In genomic region chr3:133380481-133381225, GRCh38 we compare ENCODE assay signal across 15 cellular contexts. TPM values are rescaled to one million over a fixed set of nuclear protein-coding genes. Genes with fewer than 3 reads are reported as not detected.
A peak's percentile ranks its signal among the peaks of the same experiment; 100 is the strongest.
DNase-seq lines count a peak whose midpoint lies in the region; ATAC-seq and TF ChIP-seq lines count a peak whose summit lies in the region.
"Had no signal": no experiment of that assay in that cellular context is flagged by ENCODE, and none has a peak within 500 bp of the region (broad histone marks: within the 10 kb centered on the region; RNA-seq: fewer than 3 reads in every experiment).

No MANE protein-coding gene starts in this region.

- H3K9me3 Mint-ChIP-seq in activated CD4-positive, alpha-beta T cell treated with anti-CD3 and anti-CD28 coated beads for 36 hours (ENCODE audit: low read depth), result no peaks in the 10 kb centered on the region
- H3K9me3 Mint-ChIP-seq: CD4-positive, alpha-beta T cell; GM23338; HFFc6 had no signal

- intact Hi-C loops in activated CD4-positive, alpha-beta T cell treated with anti-CD3 and anti-CD28 coated beads for 36 hours (cut with DNase I, micrococcal nuclease), result loop anchor here in 1 of 2 experiments (5.0 kb wide), 1 partner anchor 338 kb away; no protein-coding TSS in a partner anchor
- intact Hi-C loops in aorta (cut with DNase I), result loop anchor here (5.0 to 10.0 kb wide), 3 partner anchors 343 to 656 kb away; partner anchors contain the start of genes NPHP3 (in 1 of the 2) and TMEM108 (in 1 of the 2)

- H3K4me1 ChIP-seq in gastroesophageal sphincter, result peaks cover 0 to 9% (median 2%) of the 10 kb centered on the region in 3 donors
- H3K4me1 ChIP-seq in aorta (ENCODE audit: control insufficient read depth in 1 of 2, insufficient read depth in 2 of 2, low read length in 2 of 2), result no peaks in the 10 kb centered on the region
- H3K4me1 ChIP-seq: Caco-2 had no signal

- H3K4me3 ChIP-seq in H7 (ENCODE audit: insufficient read depth, low read depth, low read length), result no peak overlapping the region
- H3K4me3 ChIP-seq in gastroesophageal sphincter, result no peak overlapping the region
- H3K4me3 ChIP-seq in aorta (ENCODE audit: low read length in 2 of 2), result no peak overlapping the region
- H3K4me3 ChIP-seq: GM23338 had no signal

- H3K27me3 Mint-ChIP-seq in activated CD4-positive, alpha-beta T cell treated with anti-CD3 and anti-CD28 coated beads for 36 hours, result peaks cover 3% of the 10 kb centered on the region
- H3K27me3 Mint-ChIP-seq: B cell; CD4-positive, alpha-beta T cell had no signal

- no peak overlapping the region for H3K4me3 Mint-ChIP-seq in activated CD4-positive, alpha-beta T cell treated with anti-CD3 and anti-CD28 coated beads for 36 hours
- H3K4me3 Mint-ChIP-seq: B cell; CD4-positive, alpha-beta T cell; GM23338; HFFc6 had no signal

- ATAC-seq in gastroesophageal sphincter (peak; percentile 22), aorta (ENCODE audit: low FRiP score) (no peak)
- no peak for ATAC-seq in activated CD4-positive, alpha-beta T cell treated with anti-CD3 and anti-CD28 coated beads for 36 hours
- ATAC-seq: GM23338, HCT116, HepG2 had no signal

- H3K4me1 Mint-ChIP-seq in activated CD4-positive, alpha-beta T cell treated with anti-CD3 and anti-CD28 coated beads for 36 hours, result no peaks in the 10 kb centered on the region
- H3K4me1 Mint-ChIP-seq: B cell had no signal

- peak overlapping the region; percentile 56 for H3K27ac ChIP-seq in angular gyrus (ENCODE audit: low read depth, low read length)
- no peak overlapping the region for H3K27ac ChIP-seq in gastroesophageal sphincter
- peak overlapping the region; percentile 80 for H3K27ac ChIP-seq in temporal lobe (ENCODE audit: low read depth, low read length)
- no peak overlapping the region for H3K27ac ChIP-seq in aorta (ENCODE audit: low read depth in 1 of 2, low read length in 2 of 2)

- TF ChIP-seq POLR2A in gastroesophageal sphincter (IDR thresholded peaks at IDR 0.05), result no peak

- H3K27ac Mint-ChIP-seq in activated CD4-positive, alpha-beta T cell treated with anti-CD3 and anti-CD28 coated beads for 36 hours, result no peak overlapping the region
- H3K27ac Mint-ChIP-seq: B cell; CD4-positive, alpha-beta T cell; GM23338; HFFc6 had no signal

- 84 to 97% methylated on average over 5 to 8 of the region's 16 CpGs for WGBS in gastroesophageal sphincter (ENCODE audit: low coverage in 1 of 2), 2 donors
- 92 to 95% methylated on average over 16 of the region's 16 CpGs for WGBS in aorta, 2 donors

- POLR2A ChIA-PET in activated CD4-positive, alpha-beta T cell treated with anti-CD3 and anti-CD28 coated beads for 36 hours (lab: Charles Lee), result no interaction called here

- no peaks in the 10 kb centered on the region; the same call in 1 of the 2 replicates for H3K36me3 ChIP-seq in H7 (replicated peaks; ENCODE audit: control insufficient read depth, insufficient read depth, low read length)
- H3K36me3 ChIP-seq in gastroesophageal sphincter, result peaks cover 0 to 12% of the 10 kb centered on the region in 2 donors
- H3K36me3 ChIP-seq in aorta (ENCODE audit: control insufficient read depth in 1 of 2, insufficient read depth in 2 of 2, low read length in 1 of 2), result no peaks in the 10 kb centered on the region

- peak; percentile 18 for DNase-seq in H7
- DNase-seq in NAMALWA (ENCODE audit: low spot score), result no peak
- DNase-seq in activated CD4-positive, alpha-beta T cell treated with anti-CD3 and anti-CD28 coated beads for 36 hours, result no peak
- no peak for DNase-seq in aorta
- DNase-seq: Caco-2; CD4-positive, alpha-beta T cell; HFFc6 had no signal

- H3K9me3 ChIP-seq in gastroesophageal sphincter (no peaks in the 10 kb centered on the region), aorta (ENCODE audit: control insufficient read depth, low read length) (no peaks in the 10 kb centered on the region)
- H3K9me3 ChIP-seq: Caco-2 had no signal

- TF ChIP-seq EP300 in gastroesophageal sphincter (IDR thresholded peaks at IDR 0.05), result no peak

- no peaks in the 10 kb centered on the region for H3K36me3 Mint-ChIP-seq in activated CD4-positive, alpha-beta T cell treated with anti-CD3 and anti-CD28 coated beads for 36 hours (ENCODE audit: low read depth)

- no peaks in the 10 kb centered on the region for H3K27me3 ChIP-seq in H7 (ENCODE audit: control insufficient read depth, insufficient read depth, low read length)
- no peaks in the 10 kb centered on the region for H3K27me3 ChIP-seq in gastroesophageal sphincter
- H3K27me3 ChIP-seq in aorta (ENCODE audit: control insufficient read depth in 1 of 2, insufficient read depth in 2 of 2, low read length in 1 of 2), result no peaks in the 10 kb centered on the region

- no peak for TF ChIP-seq CTCF in gastroesophageal sphincter (IDR thresholded peaks at IDR 0.05)

- CTCF ChIA-PET in activated CD4-positive, alpha-beta T cell treated with anti-CD3 and anti-CD28 coated beads for 36 hours (lab: Charles Lee), result no interaction called here

RNA-seq across cellular contexts. Expression of gene BFSP2, which starts 19.2 kb away (rescaled TPM):
- not detected in 2 replicates for total RNA-seq in H7 (2014; rRNA removed; shearing (Covaris generic))
- total RNA-seq in gastroesophageal sphincter (not detected), temporal lobe (0.25 TPM), aorta (not detected)
- under 1 TPM in 1 of 2 experiments, not detected in 1; 0.21 TPM for total RNA-seq in activated CD4-positive, alpha-beta T cell treated with anti-CD3 and anti-CD28 coated beads for 36 hours
- polyA plus RNA-seq in aorta, result not detected
- total RNA-seq: A172; Caco-2; CD4-positive, alpha-beta T cell; GM23338; HepG2; HFFc6 had no signal
- polyA plus RNA-seq: GM23338, HepG2 had no signal

Comparison
In these comparisons a context has a peak if more than half of its experiments do, and no peak if none do; other contexts are left out.
1. H3K27ac ChIP-seq: peak in angular gyrus (single experiment) and temporal lobe (single experiment); none in gastroesophageal sphincter (0 of 4) and aorta (0 of 2).